Comparison of ENCODE assay signal across 8 cellular contexts in genomic region chr17:74512624-74513084, GRCh38. TPM values are rescaled to one million over a fixed set of nuclear protein-coding genes. Genes with fewer than 3 reads are reported as not detected.
DNase-seq lines count a peak whose midpoint lies in the region; ATAC-seq and TF ChIP-seq lines count a peak whose summit lies in the region.

No MANE protein-coding gene starts in this region.

- H3K27ac Mint-ChIP-seq in stimulated activated memory B cell treated with anti-CD40 and anti-IgM and Interleukin-4, amounts not matched to agents 10 μg/mL and 1 μg/mL and 100 μg/mL, for 72 hours = peak overlapping the region; percentile 97
- peak overlapping the region in 1 of 10 donors; percentile 100 for H3K27ac Mint-ChIP-seq in naive thymus-derived CD8-positive, alpha-beta T cell

- no peak overlapping the region for H3K4me3 ChIP-seq in cardiac fibroblast (replicated peaks in 1 of 2; ENCODE audit: low read depth in 2 of 2, low read length in 2 of 2)

- H3K9me3 Mint-ChIP-seq in stimulated activated memory B cell treated with anti-CD40 and anti-IgM and Interleukin-4, amounts not matched to agents 10 μg/mL and 1 μg/mL and 100 μg/mL, for 72 hours = peaks cover 14% of the 10 kb centered on the region
- peaks cover 0 to 16% (median 8%) of the 10 kb centered on the region in 9 donors for H3K9me3 Mint-ChIP-seq in naive thymus-derived CD8-positive, alpha-beta T cell

- peaks cover 15% of the 10 kb centered on the region for H3K36me3 Mint-ChIP-seq in stimulated activated memory B cell treated with anti-CD40 and anti-IgM and Interleukin-4, amounts not matched to agents 10 μg/mL and 1 μg/mL and 100 μg/mL, for 72 hours
- no peaks in the 10 kb centered on the region for H3K36me3 Mint-ChIP-seq in naive thymus-derived CD8-positive, alpha-beta T cell

- H3K4me3 Mint-ChIP-seq in stimulated activated memory B cell treated with anti-CD40 and anti-IgM and Interleukin-4, amounts not matched to agents 10 μg/mL and 1 μg/mL and 100 μg/mL, for 72 hours = peak overlapping the region; percentile 24
- H3K4me3 Mint-ChIP-seq in naive thymus-derived CD8-positive, alpha-beta T cell = peak overlapping the region in 1 of 10 donors; percentile 50

- H3K27me3 Mint-ChIP-seq in stimulated activated memory B cell treated with anti-CD40 and anti-IgM and Interleukin-4, amounts not matched to agents 10 μg/mL and 1 μg/mL and 100 μg/mL, for 72 hours = peaks cover 12% of the 10 kb centered on the region
- H3K27me3 Mint-ChIP-seq in naive thymus-derived CD8-positive, alpha-beta T cell = peaks cover 0 to 19% (median 14%) of the 10 kb centered on the region in 5 donors

- peak; percentile 25 for ATAC-seq in HG03575 (IDR thresholded peaks at IDR 0.05; ENCODE audit: extremely low read depth, insufficient number of reproducible peaks, low FRiP score, unreplicated experiment)
- ATAC-seq in stimulated activated memory B cell treated with anti-CD40 and anti-IgM and Interleukin-4, amounts not matched to agents 10 μg/mL and 1 μg/mL and 100 μg/mL, for 72 hours = peak; percentile 94
- ATAC-seq in naive thymus-derived CD8-positive, alpha-beta T cell = no peak

- TF ChIP-seq CTCF in cardiac fibroblast (IDR thresholded peaks at IDR 0.05; ENCODE audit: low read depth, low read length) = no peak

- peak; percentile 61 for DNase-seq in activated CD8-positive, alpha-beta memory T cell treated with anti-CD3 and anti-CD28 coated beads for 24 hours
- DNase-seq in activated CD8-positive, alpha-beta memory T cell treated with anti-CD3 and anti-CD28 coated beads, Interleukin-2, amount 50 U/mL, for 4 hours = no peak
- DNase-seq in cardiac fibroblast (ENCODE audit: low read depth in 2 of 2) (peak; percentile 2 to 29), NCI-H2081 (lab: John Stamatoyannopoulos, UW) (no peak), T-helper 9 cell (no peak)
- DNase-seq in naive thymus-derived CD8-positive, alpha-beta T cell = no peak

- H3K4me1 Mint-ChIP-seq in stimulated activated memory B cell treated with anti-CD40 and anti-IgM and Interleukin-4, amounts not matched to agents 10 μg/mL and 1 μg/mL and 100 μg/mL, for 72 hours = peaks cover 33% of the 10 kb centered on the region
- H3K4me1 Mint-ChIP-seq in naive thymus-derived CD8-positive, alpha-beta T cell = peaks cover 7 to 26% (median 9%) of the 10 kb centered on the region in 4 donors

- POLR2A ChIA-PET in naive thymus-derived CD8-positive, alpha-beta T cell (lab: Charles Lee) = no interaction called here

RNA-seq across cellular contexts. Expression of gene CD300LB, which starts 18.6 kb away (rescaled TPM):
- total RNA-seq in naive thymus-derived CD8-positive, alpha-beta T cell = not detected
- polyA plus RNA-seq in naive thymus-derived CD8-positive, alpha-beta T cell = under 1 TPM in 1 of 3 donors, not detected in 2; 0.22 TPM

RNA-seq across cellular contexts. Expression of gene CD300C, which starts 33.3 kb away (rescaled TPM):
- total RNA-seq in naive thymus-derived CD8-positive, alpha-beta T cell = not detected
- under 1 TPM in 1 of 3 donors, not detected in 2; 0.11 TPM for polyA plus RNA-seq in naive thymus-derived CD8-positive, alpha-beta T cell

RNA-seq across cellular contexts. Expression of gene CD300A, which starts 46.2 kb away (rescaled TPM):
- 1 to 10 TPM; 5.9 to 6.3 TPM for total RNA-seq in naive thymus-derived CD8-positive, alpha-beta T cell
- 10 to 100 TPM; 10.0 to 37.6 (median 14.1) TPM for polyA plus RNA-seq in naive thymus-derived CD8-positive, alpha-beta T cell

RNA-seq across cellular contexts. Expression of gene CD300H, which starts 54.7 kb away (rescaled TPM):
- total RNA-seq in naive thymus-derived CD8-positive, alpha-beta T cell = not detected
- not detected for polyA plus RNA-seq in naive thymus-derived CD8-positive, alpha-beta T cell

Comparison
In these comparisons a context has a peak if more than half of its experiments do, and no peak if none do; other contexts are left out.
1. DNase-seq: peak in activated CD8-positive, alpha-beta memory T cell treated with anti-CD3 and anti-CD28 coated beads for 24 hours (single experiment) and cardiac fibroblast (2 of 2); none in activated CD8-positive, alpha-beta memory T cell treated with anti-CD3 and anti-CD28 coated beads, Interleukin-2, amount 50 U/mL, for 4 hours (single experiment), NCI-H2081 (0 of 2), naive thymus-derived CD8-positive, alpha-beta T cell (0 of 10) and T-helper 9 cell (single experiment).
2. ATAC-seq: peak in HG03575 (single experiment) and stimulated activated memory B cell treated with anti-CD40 and anti-IgM and Interleukin-4, amounts not matched to agents 10 μg/mL and 1 μg/mL and 100 μg/mL, for 72 hours (single experiment); none in naive thymus-derived CD8-positive, alpha-beta T cell (0 of 2).